36 cellular contexts compared by ENCODE assay signal in genomic region chr2:60125880-60126444, GRCh38.
"Had no signal": no experiment of that assay in that cellular context is flagged by ENCODE, and none has a peak within 500 bp of the region (broad histone marks: within the 10 kb centered on the region; RNA-seq: fewer than 3 reads in every experiment).

No MANE protein-coding gene starts in this region.

- H3K4me1 Mint-ChIP-seq: activated CD4-positive, alpha-beta memory T cell treated with anti-CD3 and anti-CD28 coated beads, Interleukin-2, amount 10 ng/mL, durations not matched to agents 7 days and 5 days; activated CD4-positive, alpha-beta T cell treated with anti-CD3 and anti-CD28 coated beads for 36 hours; activated CD8-positive, alpha-beta memory T cell treated with anti-CD3 and anti-CD28 coated beads, Interleukin-2, amount 10 ng/mL, durations not matched to agents 7 days and 5 days; activated naive CD8-positive, alpha-beta T cell treated with anti-CD3 and anti-CD28 coated beads for 36 hours; central memory CD8-positive, alpha-beta T cell had no signal

- H3K36me3 ChIP-seq: brain microvascular endothelial cell, cardiac muscle cell, Peyer's patch, SJSA1 had no signal

- H3K9me3 Mint-ChIP-seq: activated CD4-positive, alpha-beta memory T cell treated with anti-CD3 and anti-CD28 coated beads, Interleukin-2, amount 10 ng/mL, durations not matched to agents 7 days and 5 days; activated naive CD8-positive, alpha-beta T cell treated with anti-CD3 and anti-CD28 coated beads for 36 hours; T-helper 1 cell treated with Interleukin-12 subunit alpha and Interleukin-12 subunit beta and Interleukin-4 antibody, amounts not matched to agents 30 μg/mL and 1 μg/mL, for 36 hours; T-helper 2 cell treated with Interferon-gamma antibody and Interleukin-4, amounts not matched to agents 5 μg/mL and 100 μg/mL, for 36 hours had no signal

- H3K27ac ChIP-seq: brain microvascular endothelial cell, cardiac muscle cell, Peyer's patch, SJSA1 had no signal

- H3K36me3 Mint-ChIP-seq: activated CD8-positive, alpha-beta memory T cell treated with anti-CD3 and anti-CD28 coated beads, Interleukin-2, amount 10 ng/mL, durations not matched to agents 7 days and 5 days; activated naive CD8-positive, alpha-beta T cell treated with anti-CD3 and anti-CD28 coated beads for 36 hours had no signal

- H3K4me1 ChIP-seq: Peyer's patch, SJSA1 had no signal

- ATAC-seq: activated CD4-positive, alpha-beta T cell treated with anti-CD3 and anti-CD28 coated beads for 36 hours; activated CD4-positive, CD25-positive, alpha-beta regulatory T cell treated with anti-CD3 and anti-CD28 coated beads, Interleukin-2, amount 50 U/mL, for 24 hours; activated CD8-positive, alpha-beta memory T cell treated with anti-CD3 and anti-CD28 coated beads, Interleukin-2, amount 10 ng/mL, durations not matched to agents 7 days and 5 days; K562; PC-3 had no signal

- H3K9me3 ChIP-seq: Peyer's patch, SJSA1, SK-N-SH had no signal

- H3K27me3 Mint-ChIP-seq: activated CD4-positive, alpha-beta memory T cell treated with anti-CD3 and anti-CD28 coated beads, Interleukin-2, amount 10 ng/mL, durations not matched to agents 7 days and 5 days; activated CD4-positive, alpha-beta T cell treated with anti-CD3 and anti-CD28 coated beads for 36 hours; activated CD8-positive, alpha-beta memory T cell treated with anti-CD3 and anti-CD28 coated beads, Interleukin-2, amount 10 ng/mL, durations not matched to agents 7 days and 5 days; activated naive CD8-positive, alpha-beta T cell treated with anti-CD3 and anti-CD28 coated beads for 36 hours; central memory CD8-positive, alpha-beta T cell had no signal

- H3K4me3 Mint-ChIP-seq: activated CD4-positive, alpha-beta memory T cell treated with anti-CD3 and anti-CD28 coated beads, Interleukin-2, amount 10 ng/mL, durations not matched to agents 7 days and 5 days; activated CD4-positive, alpha-beta T cell treated with anti-CD3 and anti-CD28 coated beads for 36 hours; activated CD8-positive, alpha-beta memory T cell treated with anti-CD3 and anti-CD28 coated beads, Interleukin-2, amount 10 ng/mL, durations not matched to agents 7 days and 5 days; activated naive CD8-positive, alpha-beta T cell treated with anti-CD3 and anti-CD28 coated beads for 36 hours; central memory CD8-positive, alpha-beta T cell; T-helper 1 cell treated with Interleukin-12 subunit alpha and Interleukin-12 subunit beta and Interleukin-4 antibody, amounts not matched to agents 30 μg/mL and 1 μg/mL, for 36 hours; T-helper 2 cell treated with Interferon-gamma antibody and Interleukin-4, amounts not matched to agents 5 μg/mL and 100 μg/mL, for 36 hours had no signal

- H3K4me3 ChIP-seq: cardiac muscle cell, K562, Peyer's patch, SJSA1 had no signal

- H3K4me2 ChIP-seq: SK-N-SH had no signal

- H3K9ac ChIP-seq: SK-N-SH had no signal

- FAIRE-seq: K562, TTC549 had no signal

- DNase-seq: activated CD4-positive, alpha-beta memory T cell treated with anti-CD3 and anti-CD28 coated beads, Interleukin-2, amount 10 ng/mL, durations not matched to agents 7 days and 5 days; activated CD4-positive, alpha-beta T cell treated with anti-CD3 and anti-CD28 coated beads for 36 hours; activated CD4-positive, alpha-beta T cell treated with anti-CD3 and anti-CD28 coated beads, Interleukin-2, amount 50 U/mL, for 1 hour; activated CD8-positive, alpha-beta memory T cell treated with anti-CD3 and anti-CD28 coated beads for 24 hours; activated CD8-positive, alpha-beta memory T cell treated with anti-CD3 and anti-CD28 coated beads, Interleukin-2, amount 10 ng/mL, durations not matched to agents 7 days and 5 days; activated CD8-positive, alpha-beta memory T cell treated with anti-CD3 and anti-CD28 coated beads, Interleukin-2, amount 50 U/mL, for 48 hours; activated effector memory CD4-positive, alpha-beta T cell treated with anti-CD3 and anti-CD28 coated beads, Interleukin-2, amount 50 U/mL, for 16 hours; activated naive CD4-positive, alpha-beta T cell; activated naive CD4-positive, alpha-beta T cell treated with anti-CD3 and anti-CD28 coated beads, Interleukin-2, amount 50 U/mL, for 16 hours; activated naive CD8-positive, alpha-beta T cell treated with anti-CD3 and anti-CD28 coated beads for 36 hours; activated T-cell treated with anti-CD3 and anti-CD28 coated beads, Interleukin-2, amount 50 U/mL, for 48 hours; amniotic stem cell; aorta; brain microvascular endothelial cell; NCI-H1092 treated with DMSO at 0.1 percent for 48 hours; NCI-H1417; NCI-H146; NCI-H187; NCI-H2029 treated with DMSO at 0.1 percent for 48 hours; NCI-H510A; NCI-H526; NCI-H748 treated with DMSO at 0.1 percent for 48 hours; NK-92 treated with Interleukin-12 subunit alpha and Interleukin-12 subunit beta, amount 100 ng/mL, for 24 hours; PC-3; Peyer's patch; RPMI8226; SHP77 treated with DMSO at 0.1 percent for 48 hours; SK-N-SH had no signal

- H3K27me3 ChIP-seq: brain microvascular endothelial cell, cardiac muscle cell, Peyer's patch, SJSA1 had no signal

- H3K27ac Mint-ChIP-seq: activated CD4-positive, alpha-beta memory T cell treated with anti-CD3 and anti-CD28 coated beads, Interleukin-2, amount 10 ng/mL, durations not matched to agents 7 days and 5 days; activated CD4-positive, alpha-beta T cell treated with anti-CD3 and anti-CD28 coated beads for 36 hours; activated CD8-positive, alpha-beta memory T cell treated with anti-CD3 and anti-CD28 coated beads, Interleukin-2, amount 10 ng/mL, durations not matched to agents 7 days and 5 days; activated naive CD8-positive, alpha-beta T cell treated with anti-CD3 and anti-CD28 coated beads for 36 hours; T-helper 1 cell treated with Interleukin-12 subunit alpha and Interleukin-12 subunit beta and Interleukin-4 antibody, amounts not matched to agents 30 μg/mL and 1 μg/mL, for 36 hours; T-helper 2 cell treated with Interferon-gamma antibody and Interleukin-4, amounts not matched to agents 5 μg/mL and 100 μg/mL, for 36 hours had no signal
